ENCODE assay signal across 26 cellular contexts in the genomic region with DNA sequence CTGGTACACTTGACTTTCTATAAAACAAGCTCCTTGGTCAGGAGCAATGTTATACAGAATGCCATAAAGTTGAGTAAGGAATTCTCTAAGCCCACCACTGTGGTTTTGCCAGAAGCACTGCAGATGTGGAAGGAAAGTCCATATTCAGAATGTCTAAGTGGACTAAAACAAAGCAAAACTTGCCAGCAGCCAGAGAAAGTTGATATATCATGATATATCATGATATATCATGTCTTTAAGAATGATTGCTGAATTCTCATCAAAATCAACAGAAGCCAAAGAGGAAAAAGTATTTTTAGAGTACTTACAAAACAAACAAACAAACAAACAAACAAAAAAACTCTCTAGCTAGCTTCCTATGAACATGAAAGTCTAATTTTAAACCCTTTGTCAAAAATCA.
DNase-seq lines count a peak whose midpoint lies in the region; ATAC-seq, FAIRE-seq and TF ChIP-seq lines count a peak whose summit lies in the region.
"Had no signal": no experiment of that assay in that cellular context is flagged by ENCODE, and none has a peak within 500 bp of the region (broad histone marks: within the 10 kb centered on the region; RNA-seq: fewer than 3 reads in every experiment).

No MANE protein-coding gene starts in this region.

- no peaks in the 10 kb centered on the region for H3K36me3 Mint-ChIP-seq in CD4-positive, alpha-beta T cell (ENCODE audit: low read depth)
- H3K36me3 Mint-ChIP-seq in activated CD8-positive, alpha-beta T cell treated with anti-CD3 and anti-CD28 coated beads for 36 hours (ENCODE audit: low read depth): no peaks in the 10 kb centered on the region

- no peak for TF ChIP-seq RAD21 in A549 (conservative IDR thresholded peaks at IDR 0.05 in 1 of 2, IDR thresholded peaks at IDR 0.05 in 1 of 2)

- CTCF ChIA-PET in A549 (lab: Yijun Ruan, JAX): interaction anchor here (1.1 to 2.0 kb wide), 4 partner anchors 9 to 185 kb away, joined by 3 to 6 read pairs (median 4); no protein-coding TSS in a partner anchor
- CTCF ChIA-PET in CD4-positive, alpha-beta T cell (lab: Charles Lee): interaction anchor here (0.6 to 1.1 kb wide), 4 partner anchors 13 to 473 kb away, joined by 3 to 6 read pairs (median 3); no protein-coding TSS in a partner anchor
- CTCF ChIA-PET in activated CD8-positive, alpha-beta T cell treated with anti-CD3 and anti-CD28 coated beads for 36 hours (lab: Charles Lee): interaction anchor here (0.8 to 2.7 kb wide), 11 partner anchors 12 to 472 kb away, joined by 3 to 12 read pairs (median 7); no protein-coding TSS in a partner anchor

- no peak for FAIRE-seq in A549 (lab: Jason Lieb, UNC)
- FAIRE-seq: GM12891, keratinocyte had no signal

- H3K9me3 ChIP-seq in A549 (no peaks in the 10 kb centered on the region), muscle layer of duodenum (ENCODE audit: control insufficient read depth in 1 of 2, low read length in 2 of 2) (no peaks in the 10 kb centered on the region)
- H3K9me3 ChIP-seq in CD4-positive, alpha-beta T cell (ENCODE audit: control insufficient read depth, low read length): no peaks in the 10 kb centered on the region
- H3K9me3 ChIP-seq: breast epithelium, colonic mucosa, right lobe of liver had no signal

- H3K4me1 Mint-ChIP-seq in CD4-positive, alpha-beta T cell (ENCODE audit: low read depth): peaks cover 49% of the 10 kb centered on the region
- H3K4me1 Mint-ChIP-seq in activated CD8-positive, alpha-beta T cell treated with anti-CD3 and anti-CD28 coated beads for 36 hours (ENCODE audit: low read depth): peaks cover 48% of the 10 kb centered on the region

- TF ChIP-seq POLR2A in A549 (IDR thresholded peaks at IDR 0.05; ENCODE audit: low read length): no peak

- no peak for ATAC-seq in A549
- no peak for ATAC-seq in CD4-positive, alpha-beta T cell (ENCODE audit: poor library complexity)
- no peak for ATAC-seq in activated CD8-positive, alpha-beta T cell treated with anti-CD3 and anti-CD28 coated beads for 36 hours
- ATAC-seq: effector memory CD8-positive, alpha-beta T cell; esophagus mucosa; right lobe of liver had no signal

- POLR2A ChIA-PET in A549 (lab: Yijun Ruan, JAX): no interaction called here
- POLR2A ChIA-PET in CD4-positive, alpha-beta T cell (lab: Charles Lee): interaction anchor here (0.6 to 2.9 kb wide), 8 partner anchors 12 to 463 kb away, joined by 3 to 26 read pairs (median 3); no protein-coding TSS in a partner anchor
- POLR2A ChIA-PET in activated CD8-positive, alpha-beta T cell treated with anti-CD3 and anti-CD28 coated beads for 36 hours (lab: Charles Lee): no interaction called here

- no peaks in the 10 kb centered on the region for H3K9me3 Mint-ChIP-seq in CD4-positive, alpha-beta T cell
- H3K9me3 Mint-ChIP-seq in activated CD8-positive, alpha-beta T cell treated with anti-CD3 and anti-CD28 coated beads for 36 hours: no peaks in the 10 kb centered on the region
- H3K9me3 Mint-ChIP-seq: activated T-cell treated with anti-CD3 and anti-CD28 coated beads, Interleukin-2, amount 50 U/mL, for 4 hours; effector memory CD8-positive, alpha-beta T cell had no signal

- H3K27ac Mint-ChIP-seq in CD4-positive, alpha-beta T cell: peak overlapping the region; percentile 88
- peak overlapping the region; percentile 77 for H3K27ac Mint-ChIP-seq in activated CD8-positive, alpha-beta T cell treated with anti-CD3 and anti-CD28 coated beads for 36 hours
- H3K27ac Mint-ChIP-seq: effector memory CD8-positive, alpha-beta T cell; HFFc6 had no signal

- DNase-seq in A549 (ENCODE audit: low read depth in 1 of 2, low spot score in 1 of 2): no peak
- no peak for DNase-seq in CD4-positive, alpha-beta T cell
- no peak for DNase-seq in activated CD8-positive, alpha-beta T cell treated with anti-CD3 and anti-CD28 coated beads for 36 hours
- DNase-seq in superior temporal gyrus (ENCODE audit: extremely low spot score): no peak
- DNase-seq in cerebellum (ENCODE audit: low spot score): no peak
- DNase-seq in NCI-H1092 (lab: John Stamatoyannopoulos, UW): no peak
- DNase-seq: activated T-cell treated with anti-CD3 and anti-CD28 coated beads, Interleukin-2, amount 50 U/mL, for 4 hours; amniotic stem cell; colonic mucosa; DMS79; effector memory CD8-positive, alpha-beta T cell; HFFc6; NCI-H1092 treated with DMSO at 0.1 percent for 48 hours; NCI-H2029 treated with DMSO at 0.1 percent for 48 hours; NCI-H226; NCI-H774; right lobe of liver; SHP77 treated with DMSO at 0.1 percent for 48 hours; stimulated activated CD4-positive, alpha-beta T cell treated with anti-CD3 and anti-CD28 coated beads, Interleukin-15, amount 100 ng/mL, for 24 hours; substantia nigra had no signal

- no peak overlapping the region for H3K4me2 ChIP-seq in A549

- H3K36me3 ChIP-seq in muscle layer of duodenum (ENCODE audit: control insufficient read depth in 1 of 2, insufficient read depth in 2 of 2, low read length in 2 of 2): no peaks in the 10 kb centered on the region
- H3K36me3 ChIP-seq: breast epithelium, colonic mucosa, right lobe of liver had no signal

- no peak overlapping the region for H3K4me3 Mint-ChIP-seq in CD4-positive, alpha-beta T cell
- H3K4me3 Mint-ChIP-seq in activated CD8-positive, alpha-beta T cell treated with anti-CD3 and anti-CD28 coated beads for 36 hours: no peak overlapping the region
- H3K4me3 Mint-ChIP-seq: activated T-cell treated with anti-CD3 and anti-CD28 coated beads, Interleukin-2, amount 50 U/mL, for 4 hours; effector memory CD8-positive, alpha-beta T cell; HFFc6 had no signal

- intact Hi-C loops in CD4-positive, alpha-beta T cell (cut with DNase I, micrococcal nuclease): no loop called here
- intact Hi-C loops in activated CD8-positive, alpha-beta T cell treated with anti-CD3 and anti-CD28 coated beads for 36 hours (cut with micrococcal nuclease): no loop called here

- no peak overlapping the region for H3K27ac ChIP-seq in A549
- H3K27ac ChIP-seq in CD4-positive, alpha-beta T cell (ENCODE audit: low read depth, low read length): no peak overlapping the region
- H3K27ac ChIP-seq in muscle layer of duodenum (ENCODE audit: low read length): peak overlapping the region; percentile 22
- H3K27ac ChIP-seq: breast epithelium, colonic mucosa, parathyroid adenoma, right lobe of liver had no signal

- no peak for TF ChIP-seq EP300 in A549 (IDR thresholded peaks at IDR 0.05)

- no peak for TF ChIP-seq CTCF in A549 (IDR thresholded peaks at IDR 0.05)
- no peak for TF ChIP-seq CTCF in CD4-positive, alpha-beta T cell (IDR thresholded peaks at IDR 0.05)
- TF ChIP-seq CTCF in activated CD8-positive, alpha-beta T cell treated with anti-CD3 and anti-CD28 coated beads for 36 hours (IDR thresholded peaks at IDR 0.05): no peak

- H3K4me1 ChIP-seq in A549: no peaks in the 10 kb centered on the region
- H3K4me1 ChIP-seq in muscle layer of duodenum (ENCODE audit: control insufficient read depth in 1 of 2, insufficient read depth in 2 of 2, low read length in 2 of 2): no peaks in the 10 kb centered on the region
- H3K4me1 ChIP-seq: breast epithelium, colonic mucosa, parathyroid adenoma, right lobe of liver had no signal

- H3K4me3 ChIP-seq in A549 (no peak overlapping the region), muscle layer of duodenum (ENCODE audit: low read depth in 1 of 2, low read length in 2 of 2) (no peak overlapping the region)
- H3K4me3 ChIP-seq: breast epithelium, colonic mucosa, right lobe of liver had no signal

- H3K27me3 Mint-ChIP-seq in CD4-positive, alpha-beta T cell: no peaks in the 10 kb centered on the region
- no peaks in the 10 kb centered on the region for H3K27me3 Mint-ChIP-seq in activated CD8-positive, alpha-beta T cell treated with anti-CD3 and anti-CD28 coated beads for 36 hours
- H3K27me3 Mint-ChIP-seq: effector memory CD8-positive, alpha-beta T cell had no signal

- no peaks in the 10 kb centered on the region for H3K27me3 ChIP-seq in CD4-positive, alpha-beta T cell (ENCODE audit: control insufficient read depth, insufficient read depth, low read length)
- H3K27me3 ChIP-seq in muscle layer of duodenum (ENCODE audit: low read depth, low read length): no peaks in the 10 kb centered on the region
- H3K27me3 ChIP-seq: breast epithelium, colonic mucosa, right lobe of liver had no signal

TF ChIP-seq in A549, 52 proteins besides CTCF, POLR2A, EP300 and RAD21:
- TF ChIP-seq CBX2 (IDR thresholded peaks at IDR 0.05; ENCODE audit: borderline replicate concordance, low read depth): 0 out of 2 replicates have a peak, but pooled peaks have one; percentile 50
- TF ChIP-seq, protein P1, sequence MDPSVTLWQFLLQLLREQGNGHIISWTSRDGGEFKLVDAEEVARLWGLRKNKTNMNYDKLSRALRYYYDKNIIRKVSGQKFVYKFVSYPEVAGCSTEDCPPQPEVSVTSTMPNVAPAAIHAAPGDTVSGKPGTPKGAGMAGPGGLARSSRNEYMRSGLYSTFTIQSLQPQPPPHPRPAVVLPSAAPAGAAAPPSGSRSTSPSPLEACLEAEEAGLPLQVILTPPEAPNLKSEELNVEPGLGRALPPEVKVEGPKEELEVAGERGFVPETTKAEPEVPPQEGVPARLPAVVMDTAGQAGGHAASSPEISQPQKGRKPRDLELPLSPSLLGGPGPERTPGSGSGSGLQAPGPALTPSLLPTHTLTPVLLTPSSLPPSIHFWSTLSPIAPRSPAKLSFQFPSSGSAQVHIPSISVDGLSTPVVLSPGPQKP (IDR thresholded peaks at IDR 0.05; ENCODE audit: low read depth, low read length): no peak
